Comparison of ENCODE assay signal across 1 cellular context in genomic region chr2:201532686-201533304, GRCh38.
A peak's percentile ranks its signal among the peaks of the same experiment; 100 is the strongest.
TF ChIP-seq lines count a peak whose summit lies in the region.

No MANE protein-coding gene starts in this region.

TF ChIP-seq in K562, 482 proteins besides CTCF, POLR2A, EP300 and RAD21 (continued from another document):
- TF ChIP-seq, protein P1, sequence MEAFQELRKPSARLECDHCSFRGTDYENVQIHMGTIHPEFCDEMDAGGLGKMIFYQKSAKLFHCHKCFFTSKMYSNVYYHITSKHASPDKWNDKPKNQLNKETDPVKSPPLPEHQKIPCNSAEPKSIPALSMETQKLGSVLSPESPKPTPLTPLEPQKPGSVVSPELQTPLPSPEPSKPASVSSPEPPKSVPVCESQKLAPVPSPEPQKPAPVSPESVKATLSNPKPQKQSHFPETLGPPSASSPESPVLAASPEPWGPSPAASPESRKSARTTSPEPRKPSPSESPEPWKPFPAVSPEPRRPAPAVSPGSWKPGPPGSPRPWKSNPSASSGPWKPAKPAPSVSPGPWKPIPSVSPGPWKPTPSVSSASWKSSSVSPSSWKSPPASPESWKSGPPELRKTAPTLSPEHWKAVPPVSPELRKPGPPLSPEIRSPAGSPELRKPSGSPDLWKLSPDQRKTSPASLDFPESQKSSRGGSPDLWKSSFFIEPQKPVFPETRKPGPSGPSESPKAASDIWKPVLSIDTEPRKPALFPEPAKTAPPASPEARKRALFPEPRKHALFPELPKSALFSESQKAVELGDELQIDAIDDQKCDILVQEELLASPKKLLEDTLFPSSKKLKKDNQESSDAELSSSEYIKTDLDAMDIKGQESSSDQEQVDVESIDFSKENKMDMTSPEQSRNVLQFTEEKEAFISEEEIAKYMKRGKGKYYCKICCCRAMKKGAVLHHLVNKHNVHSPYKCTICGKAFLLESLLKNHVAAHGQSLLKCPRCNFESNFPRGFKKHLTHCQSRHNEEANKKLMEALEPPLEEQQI (IDR thresholded peaks at IDR 0.05), result no peak
- TF ChIP-seq, protein P2, sequence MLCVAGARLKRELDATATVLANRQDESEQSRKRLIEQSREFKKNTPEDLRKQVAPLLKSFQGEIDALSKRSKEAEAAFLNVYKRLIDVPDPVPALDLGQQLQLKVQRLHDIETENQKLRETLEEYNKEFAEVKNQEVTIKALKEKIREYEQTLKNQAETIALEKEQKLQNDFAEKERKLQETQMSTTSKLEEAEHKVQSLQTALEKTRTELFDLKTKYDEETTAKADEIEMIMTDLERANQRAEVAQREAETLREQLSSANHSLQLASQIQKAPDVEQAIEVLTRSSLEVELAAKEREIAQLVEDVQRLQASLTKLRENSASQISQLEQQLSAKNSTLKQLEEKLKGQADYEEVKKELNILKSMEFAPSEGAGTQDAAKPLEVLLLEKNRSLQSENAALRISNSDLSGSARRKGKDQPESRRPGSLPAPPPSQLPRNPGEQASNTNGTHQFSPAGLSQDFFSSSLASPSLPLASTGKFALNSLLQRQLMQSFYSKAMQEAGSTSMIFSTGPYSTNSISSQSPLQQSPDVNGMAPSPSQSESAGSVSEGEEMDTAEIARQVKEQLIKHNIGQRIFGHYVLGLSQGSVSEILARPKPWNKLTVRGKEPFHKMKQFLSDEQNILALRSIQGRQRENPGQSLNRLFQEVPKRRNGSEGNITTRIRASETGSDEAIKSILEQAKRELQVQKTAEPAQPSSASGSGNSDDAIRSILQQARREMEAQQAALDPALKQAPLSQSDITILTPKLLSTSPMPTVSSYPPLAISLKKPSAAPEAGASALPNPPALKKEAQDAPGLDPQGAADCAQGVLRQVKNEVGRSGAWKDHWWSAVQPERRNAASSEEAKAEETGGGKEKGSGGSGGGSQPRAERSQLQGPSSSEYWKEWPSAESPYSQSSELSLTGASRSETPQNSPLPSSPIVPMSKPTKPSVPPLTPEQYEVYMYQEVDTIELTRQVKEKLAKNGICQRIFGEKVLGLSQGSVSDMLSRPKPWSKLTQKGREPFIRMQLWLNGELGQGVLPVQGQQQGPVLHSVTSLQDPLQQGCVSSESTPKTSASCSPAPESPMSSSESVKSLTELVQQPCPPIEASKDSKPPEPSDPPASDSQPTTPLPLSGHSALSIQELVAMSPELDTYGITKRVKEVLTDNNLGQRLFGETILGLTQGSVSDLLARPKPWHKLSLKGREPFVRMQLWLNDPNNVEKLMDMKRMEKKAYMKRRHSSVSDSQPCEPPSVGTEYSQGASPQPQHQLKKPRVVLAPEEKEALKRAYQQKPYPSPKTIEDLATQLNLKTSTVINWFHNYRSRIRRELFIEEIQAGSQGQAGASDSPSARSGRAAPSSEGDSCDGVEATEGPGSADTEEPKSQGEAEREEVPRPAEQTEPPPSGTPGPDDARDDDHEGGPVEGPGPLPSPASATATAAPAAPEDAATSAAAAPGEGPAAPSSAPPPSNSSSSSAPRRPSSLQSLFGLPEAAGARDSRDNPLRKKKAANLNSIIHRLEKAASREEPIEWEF (CRISPR knock-in tag; IDR thresholded peaks at IDR 0.05), result no peak
- TF ChIP-seq DACH1 (IDR thresholded peaks at IDR 0.05; ENCODE audit: partially characterized antibody), result peak; percentile 28
- TF ChIP-seq FOSL1 (tag; conservative IDR thresholded peaks at IDR 0.05), result peak; percentile 92
- TF ChIP-seq ZC3H11A (IDR thresholded peaks at IDR 0.05; ENCODE audit: low read depth, low read length), result no peak
- no peak for TF ChIP-seq ZNF431 (CRISPR knock-in tag; IDR thresholded peaks at IDR 0.05)
- TF ChIP-seq ZBTB1 (CRISPR knock-in tag; IDR thresholded peaks at IDR 0.05; ENCODE audit: borderline replicate concordance, low read depth), result no peak
- TF ChIP-seq ZBTB2 (IDR thresholded peaks at IDR 0.05), result no peak
- no peak for TF ChIP-seq NFXL1 (CRISPR knock-in tag; IDR thresholded peaks at IDR 0.05)
- TF ChIP-seq MYC (IDR thresholded peaks at IDR 0.05; ENCODE audit: low read depth, low read length), result no peak
- TF ChIP-seq MYC (CRISPR knock-in tag; IDR thresholded peaks at IDR 0.05; ENCODE audit: borderline replicate concordance, low read depth), result no peak
- no peak for TF ChIP-seq ZNF282 (CRISPR knock-in tag; IDR thresholded peaks at IDR 0.05)
- TF ChIP-seq ARID4B (CRISPR knock-in tag; IDR thresholded peaks at IDR 0.05), result no peak
- no peak for TF ChIP-seq SMAD1 (IDR thresholded peaks at IDR 0.05; ENCODE audit: low read depth, low read length, partially characterized antibody)
- no peak for TF ChIP-seq HIVEP1 (CRISPR knock-in tag; IDR thresholded peaks at IDR 0.05)
- TF ChIP-seq DMBX1 (CRISPR knock-in tag; IDR thresholded peaks at IDR 0.05; ENCODE audit: borderline replicate concordance), result no peak
- no peak for TF ChIP-seq NFRKB (IDR thresholded peaks at IDR 0.05; ENCODE audit: low read depth)
- TF ChIP-seq, protein P3, sequence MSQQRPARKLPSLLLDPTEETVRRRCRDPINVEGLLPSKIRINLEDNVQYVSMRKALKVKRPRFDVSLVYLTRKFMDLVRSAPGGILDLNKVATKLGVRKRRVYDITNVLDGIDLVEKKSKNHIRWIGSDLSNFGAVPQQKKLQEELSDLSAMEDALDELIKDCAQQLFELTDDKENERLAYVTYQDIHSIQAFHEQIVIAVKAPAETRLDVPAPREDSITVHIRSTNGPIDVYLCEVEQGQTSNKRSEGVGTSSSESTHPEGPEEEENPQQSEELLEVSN (IDR thresholded peaks at IDR 0.05; ENCODE audit: borderline replicate concordance in 1 of 2, extremely low read depth in 1 of 2, insufficient read depth in 1 of 2, insufficient read length in 1 of 2, low read depth in 1 of 2, low read length in 1 of 2, poor library complexity in 1 of 2, severe bottlenecking in 1 of 2), result no peak
- TF ChIP-seq GATAD2B (IDR thresholded peaks at IDR 0.05; ENCODE audit: borderline replicate concordance), result no peak
- TF ChIP-seq L3MBTL2 (IDR thresholded peaks at IDR 0.05), result no peak
- no peak for TF ChIP-seq NFYB (IDR thresholded peaks at IDR 0.05; ENCODE audit: extremely low read depth, insufficient read length)
- TF ChIP-seq ATF3 (IDR thresholded peaks at IDR 0.05), result peak; percentile 89
- no peak for TF ChIP-seq ATF3 (CRISPR knock-in tag; conservative IDR thresholded peaks at IDR 0.05)
- TF ChIP-seq ZNF121 (CRISPR knock-in tag; conservative IDR thresholded peaks at IDR 0.05), result no peak
- TF ChIP-seq NUFIP1 (IDR thresholded peaks at IDR 0.05; ENCODE audit: partially characterized antibody), result no peak
- TF ChIP-seq LEF1 (IDR thresholded peaks at IDR 0.05), result peak; percentile 27; the same call in 1 of the 2 replicates
- TF ChIP-seq TAF9B (IDR thresholded peaks at IDR 0.05; ENCODE audit: partially characterized antibody), result no peak
- TF ChIP-seq HDGF (IDR thresholded peaks at IDR 0.05), result no peak
- TF ChIP-seq HDAC1 (IDR thresholded peaks at IDR 0.05), result 0 out of 4 replicates have a peak, but pooled peaks of 1 of the 2 experiments have one; percentile 34
- peak; percentile 69 for TF ChIP-seq TEAD4 (IDR thresholded peaks at IDR 0.05; ENCODE audit: low read length)
- no peak for TF ChIP-seq TEAD4 (CRISPR knock-in tag; IDR thresholded peaks at IDR 0.05; ENCODE audit: borderline replicate concordance)
- TF ChIP-seq LCOR (CRISPR knock-in tag; IDR thresholded peaks at IDR 0.05), result 0 out of 2 replicates have a peak, but pooled peaks have one; percentile 27
